8 cellular contexts compared by ENCODE assay signal in genomic region chr3:49553690-49554634, GRCh38. TPM values are rescaled to one million over a fixed set of nuclear protein-coding genes. Genes with fewer than 3 reads are reported as not detected.
DNase-seq lines count a peak whose midpoint lies in the region; ATAC-seq and TF ChIP-seq lines count a peak whose summit lies in the region.

Gene BSN (plus strand): TSS chr3:49554477. CDS start chr3:49554603, 126 bp downstream.

- H3K36me3 ChIP-seq in prostate gland (no peaks in the 10 kb centered on the region), upper lobe of right lung (no peaks in the 10 kb centered on the region)

- WGBS in prostate gland, result 3% methylated on average over 65 of the region's 77 CpGs

- H3K4me3 ChIP-seq in GM12865 (ENCODE audit: low read depth, low read length) (peak within 1 kb of the TSS; percentile 80), prostate gland (peak within 1 kb of the TSS; percentile 59 to 72), upper lobe of right lung (peak within 1 kb of the TSS; percentile 84)

- peaks cover 7% of the 10 kb centered on the region for H3K4me1 ChIP-seq in prostate gland (replicated peaks)
- peaks cover 16% of the 10 kb centered on the region for H3K4me1 ChIP-seq in upper lobe of right lung

- ATAC-seq in HG02763 (IDR thresholded peaks at IDR 0.05; ENCODE audit: unreplicated experiment), result peak; percentile 77
- ATAC-seq in left cardiac atrium, result peak; percentile 98
- peak; percentile 92 for ATAC-seq in upper lobe of right lung

- peak; percentile 32 for TF ChIP-seq POLR2A in prostate gland (IDR thresholded peaks at IDR 0.05)

- TF ChIP-seq CTCF in GM12865 (IDR thresholded peaks at IDR 0.05; ENCODE audit: insufficient read depth, low read depth, low read length, missing control alignments) (no peak), prostate gland (IDR thresholded peaks at IDR 0.05) (peak in 2 of 4 experiments; percentile 5 to 10), upper lobe of right lung (IDR thresholded peaks at IDR 0.05) (no peak)

- H3K27ac ChIP-seq in prostate gland (peak within 1 kb of the TSS; percentile 69 to 73), upper lobe of right lung (peak within 1 kb of the TSS; percentile 34)

- intact Hi-C loops in left cardiac atrium (cut with DNase I), result no loop called here
- intact Hi-C loops in prostate gland (cut with DNase I), result no loop called here
- intact Hi-C loops in upper lobe of right lung (cut with DNase I), result loop anchor here (10.0 kb wide), 1 partner anchor 111 kb away; no protein-coding TSS in a partner anchor

- H3K27me3 ChIP-seq in prostate gland (replicated peaks; ENCODE audit: insufficient read depth), result no peaks in the 10 kb centered on the region
- H3K27me3 ChIP-seq in upper lobe of right lung, result no peaks in the 10 kb centered on the region

- no peaks in the 10 kb centered on the region for H3K9me3 ChIP-seq in prostate gland
- no peaks in the 10 kb centered on the region for H3K9me3 ChIP-seq in upper lobe of right lung

- DNase-seq in GM12865 (ENCODE audit: low read depth), result peak; percentile 95
- peak; percentile 81 for DNase-seq in NCI-H1436 (lab: John Stamatoyannopoulos, UW)
- DNase-seq in T-helper 1 cell, result peak; percentile 59 to 80 (median 72)
- peak; percentile 74 for DNase-seq in amniotic stem cell (lab: John Stamatoyannopoulos, UW)
- peak; percentile 93 for DNase-seq in left cardiac atrium
- peak; percentile 85 for DNase-seq in prostate gland (ENCODE audit: low spot score)
- DNase-seq in upper lobe of right lung, result peak; percentile 94

RNA-seq across cellular contexts. Expression of gene BSN, which starts in this region (rescaled TPM):
- under 1 TPM; 0.27 to 0.39 TPM for total RNA-seq in left cardiac atrium
- 10 to 100 TPM in 1 of 2 donors, under 1 TPM in 1; 0.82 to 11.6 TPM for total RNA-seq in prostate gland
- total RNA-seq in upper lobe of right lung, result 0.43 TPM

Comparison
In these comparisons a context has a peak if more than half of its experiments do, and no peak if none do; other contexts are left out.
1. Peak in every context shown above with its lines: DNase-seq, ATAC-seq, H3K4me3 ChIP-seq and H3K27ac ChIP-seq.
2. Peak in DNase-seq and ATAC-seq in left cardiac atrium; RNA of the gene not detected or under 1 TPM.
3. Peak in DNase-seq, ATAC-seq, H3K4me3 ChIP-seq and H3K27ac ChIP-seq in upper lobe of right lung; RNA of the gene not detected or under 1 TPM.